In genomic region chr1:160399544-160400283, GRCh38 we compare ENCODE assay signal across 7 cellular contexts. TPM values are rescaled to one million over a fixed set of nuclear protein-coding genes. Genes with fewer than 3 reads are reported as not detected.
DNase-seq lines count a peak whose midpoint lies in the region; ATAC-seq and TF ChIP-seq lines count a peak whose summit lies in the region.

No MANE protein-coding gene starts in this region.

- H3K4me3 ChIP-seq in KMS-11 (IDR thresholded peaks at IDR 0.05; ENCODE audit: insufficient read depth, low read depth, low read length) = peak overlapping the region; percentile 13
- H3K4me3 ChIP-seq in body of pancreas = peak overlapping the region; percentile 74 to 97
- H3K4me3 ChIP-seq in subcutaneous abdominal adipose tissue (ENCODE audit: low read depth in 1 of 5, low read length in 5 of 5) = peak overlapping the region; percentile 26 to 64 (median 56)

- no peak overlapping the region for H3K9ac ChIP-seq in KMS-11
- peak overlapping the region in 2 of 5 donors; percentile 12 to 34 for H3K9ac ChIP-seq in subcutaneous abdominal adipose tissue (ENCODE audit: low read length in 5 of 5)

- WGBS in body of pancreas, 2 donors = 37 to 39% methylated on average over 18 to 19 of the region's 19 CpGs

- no peak overlapping the region; the same call in 1 of the 2 replicates for H2AFZ ChIP-seq in KMS-11 (ENCODE audit: low read depth)

- peak; percentile 11 for ATAC-seq in body of pancreas

- H3K27ac ChIP-seq in KMS-11 = no peak overlapping the region
- H3K27ac ChIP-seq in body of pancreas = peak overlapping the region in 3 of 4 donors; percentile 27 to 64 (median 54)
- H3K27ac ChIP-seq in layer of hippocampus (ENCODE audit: low read depth, low read length) = peak overlapping the region; percentile 70
- H3K27ac ChIP-seq in subcutaneous abdominal adipose tissue (ENCODE audit: low read depth, low read length) = no peak overlapping the region

- H3K4me1 ChIP-seq in KMS-11 (ENCODE audit: low read depth, poor library complexity, severe bottlenecking) (no peaks in the 10 kb centered on the region), body of pancreas (peaks cover 22% of the 10 kb centered on the region), subcutaneous abdominal adipose tissue (ENCODE audit: control insufficient read depth in 5 of 5, insufficient read depth in 5 of 5, low read length in 5 of 5) (peaks cover 0 to 21% (median 14%) of the 10 kb centered on the region in 5 donors)

- no peaks in the 10 kb centered on the region for H3K79me2 ChIP-seq in KMS-11 (ENCODE audit: insufficient read depth, low read depth)

- no peaks in the 10 kb centered on the region for H3K27me3 ChIP-seq in KMS-11 (ENCODE audit: insufficient read depth, low read depth)
- H3K27me3 ChIP-seq in body of pancreas = no peaks in the 10 kb centered on the region
- H3K27me3 ChIP-seq in layer of hippocampus (ENCODE audit: control insufficient read depth, insufficient read depth, low read length) = no peaks in the 10 kb centered on the region
- peaks cover 8 to 27% (median 15%) of the 10 kb centered on the region in 5 donors for H3K27me3 ChIP-seq in subcutaneous abdominal adipose tissue (ENCODE audit: control insufficient read depth in 5 of 5, insufficient read depth in 4 of 5, low read length in 5 of 5)

- no peak for DNase-seq in body of pancreas
- DNase-seq in H4 (ENCODE audit: low spot score) = no peak
- no peak for DNase-seq in mucosa of gallbladder (ENCODE audit: low spot score)
- no peak for DNase-seq in SIG-M5 (lab: John Stamatoyannopoulos, UW)

- no peaks in the 10 kb centered on the region for H4K20me1 ChIP-seq in KMS-11 (ENCODE audit: insufficient read depth)

- intact Hi-C loops in body of pancreas (cut with DNase I) = no loop called here

- H3K36me3 ChIP-seq in KMS-11 (ENCODE audit: insufficient read depth) (no peaks in the 10 kb centered on the region), body of pancreas (replicated peaks in 1 of 2; ENCODE audit: insufficient read depth in 1 of 2, low read depth in 2 of 2) (no peaks in the 10 kb centered on the region), subcutaneous abdominal adipose tissue (ENCODE audit: control insufficient read depth in 5 of 5, insufficient read depth in 5 of 5, low read length in 5 of 5) (no peaks in the 10 kb centered on the region)

- TF ChIP-seq POLR2A in body of pancreas (IDR thresholded peaks at IDR 0.05) = no peak

- no peak overlapping the region for H3K4me2 ChIP-seq in KMS-11

- no peaks in the 10 kb centered on the region for H3K9me3 ChIP-seq in body of pancreas
- H3K9me3 ChIP-seq in subcutaneous abdominal adipose tissue (ENCODE audit: control insufficient read depth in 5 of 5, low read length in 5 of 5) = no peaks in the 10 kb centered on the region

- TF ChIP-seq CTCF in KMS-11 (conservative IDR thresholded peaks at IDR 0.05; ENCODE audit: low read depth, low read length) = no peak
- TF ChIP-seq CTCF in body of pancreas (IDR thresholded peaks at IDR 0.05) = peak in 1 of 7 experiments; percentile 10

RNA-seq across cellular contexts. Expression of gene VANGL2, which starts 0.7 kb away (rescaled TPM):
- 1 to 10 TPM; 3.6 to 7.8 TPM for total RNA-seq in body of pancreas
- total RNA-seq in H4 (2014; rRNA removed; shearing (Covaris generic)) = 1.2 and 1.8 TPM in 2 replicates
- 6.5 TPM for total RNA-seq in mucosa of gallbladder

RNA-seq across cellular contexts. Expression of gene NHLH1, which starts 32.8 kb away (rescaled TPM):
- total RNA-seq in body of pancreas (not detected), mucosa of gallbladder (not detected)
- 0.04 TPM in 1 of 2 replicates, not detected in the other for total RNA-seq in H4 (2014; rRNA removed; shearing (Covaris generic))

RNA-seq across cellular contexts. Expression of gene NCSTN, which starts 56.5 kb away (rescaled TPM):
- total RNA-seq in body of pancreas = 10 to 100 TPM; 30.7 to 39.2 TPM
- 61.7 and 72.0 TPM in 2 replicates for total RNA-seq in H4 (2014; rRNA removed; shearing (Covaris generic))
- total RNA-seq in mucosa of gallbladder = 106 TPM

RNA-seq across cellular contexts. Expression of gene COPA, which starts 56.7 kb away (rescaled TPM):
- total RNA-seq in body of pancreas = 10 to 100 TPM; 75.8 to 86.7 TPM
- 90.1 and 101 TPM in 2 replicates for total RNA-seq in H4 (2014; rRNA removed; shearing (Covaris generic))
- 164 TPM for total RNA-seq in mucosa of gallbladder

Comparison
In these comparisons a context has a peak if more than half of its experiments do, and no peak if none do; other contexts are left out.
1. H3K27ac ChIP-seq: peak in body of pancreas (3 of 4) and layer of hippocampus (single experiment); none in KMS-11 (single experiment) and subcutaneous abdominal adipose tissue (single experiment).
2. H3K4me3 ChIP-seq: peak in every context shown above with its lines; median percentile 86 in body of pancreas; 56 in subcutaneous abdominal adipose tissue; 13 in KMS-11.